Comparison of ENCODE assay signal across 8 cellular contexts in genomic region chr3:197942956-197943556, GRCh38. TPM values are rescaled to one million over a fixed set of nuclear protein-coding genes. Genes with fewer than 3 reads are reported as not detected.
DNase-seq lines count a peak whose midpoint lies in the region; ATAC-seq and TF ChIP-seq lines count a peak whose summit lies in the region.

No MANE protein-coding gene starts in this region.

- H3K9me3 Mint-ChIP-seq in activated T-helper 2 cell treated with anti-CD3 and anti-CD28 coated beads, Interferon-gamma antibody, Interleukin-2, Interleukin-4, amounts not matched to agents 10 μg/mL and 5 μg/mL and 100 μg/mL, durations not matched to agents 14 hours and 24 hours and 36 hours: no peaks in the 10 kb centered on the region

- no peaks in the 10 kb centered on the region for H3K27me3 Mint-ChIP-seq in activated T-helper 2 cell treated with anti-CD3 and anti-CD28 coated beads, Interferon-gamma antibody, Interleukin-2, Interleukin-4, amounts not matched to agents 10 μg/mL and 5 μg/mL and 100 μg/mL, durations not matched to agents 14 hours and 24 hours and 36 hours (ENCODE audit: low read depth)

- peaks cover 6% of the 10 kb centered on the region for H3K4me1 Mint-ChIP-seq in activated T-helper 2 cell treated with anti-CD3 and anti-CD28 coated beads, Interferon-gamma antibody, Interleukin-2, Interleukin-4, amounts not matched to agents 10 μg/mL and 5 μg/mL and 100 μg/mL, durations not matched to agents 14 hours and 24 hours and 36 hours (ENCODE audit: low read depth)

- H3K79me2 ChIP-seq in Karpas-422 (ENCODE audit: low read length): no peaks in the 10 kb centered on the region

- intact Hi-C loops in sciatic nerve (cut with DNase I): no loop called here
- intact Hi-C loops in activated T-helper 2 cell treated with anti-CD3 and anti-CD28 coated beads, Interferon-gamma antibody, Interleukin-2, Interleukin-4, amounts not matched to agents 10 μg/mL and 5 μg/mL and 100 μg/mL, durations not matched to agents 14 hours and 24 hours and 36 hours (cut with micrococcal nuclease): loop anchor here (1.0 kb wide), 1 partner anchor 37 kb away; no protein-coding TSS in a partner anchor

- peaks cover 10% of the 10 kb centered on the region for H3K4me1 ChIP-seq in Karpas-422 (ENCODE audit: low read length)

- no peaks in the 10 kb centered on the region for H3K9me2 ChIP-seq in Karpas-422 (replicated peaks; ENCODE audit: insufficient read depth, low read length)

- no peaks in the 10 kb centered on the region for H3K9me3 ChIP-seq in Karpas-422 (ENCODE audit: low read length)

- no peak overlapping the region for H3K4me3 Mint-ChIP-seq in activated T-helper 2 cell treated with anti-CD3 and anti-CD28 coated beads, Interferon-gamma antibody, Interleukin-2, Interleukin-4, amounts not matched to agents 10 μg/mL and 5 μg/mL and 100 μg/mL, durations not matched to agents 14 hours and 24 hours and 36 hours (ENCODE audit: low read depth)

- no peak overlapping the region for H3K4me2 ChIP-seq in Karpas-422 (ENCODE audit: low read depth, low read length, poor library complexity, severe bottlenecking)

- no peak overlapping the region for H3K27ac Mint-ChIP-seq in activated T-helper 2 cell treated with anti-CD3 and anti-CD28 coated beads, Interferon-gamma antibody, Interleukin-2, Interleukin-4, amounts not matched to agents 10 μg/mL and 5 μg/mL and 100 μg/mL, durations not matched to agents 14 hours and 24 hours and 36 hours

- no peak overlapping the region for H3K9ac ChIP-seq in Karpas-422 (ENCODE audit: low read length)

- ATAC-seq in sciatic nerve: peak; percentile 34

- no peaks in the 10 kb centered on the region for H3K36me3 ChIP-seq in Karpas-422 (ENCODE audit: insufficient read depth, low read length)

- TF ChIP-seq CTCF in 22Rv1 (IDR thresholded peaks at IDR 0.05) (peak; percentile 83), fibroblast of the aortic adventitia (IDR thresholded peaks at IDR 0.05; ENCODE audit: insufficient read depth, low read length) (peak; percentile 90)

- H3K27ac ChIP-seq in 22Rv1 (no peak overlapping the region), Karpas-422 (ENCODE audit: low read length) (no peak overlapping the region)

- H3K4me3 ChIP-seq in Karpas-422 (ENCODE audit: low read length): no peak overlapping the region
- H3K4me3 ChIP-seq in fibroblast of the aortic adventitia (ENCODE audit: low read depth, low read length): no peak overlapping the region

- H2AFZ ChIP-seq in Karpas-422 (ENCODE audit: low read length): no peak overlapping the region

- H3K27me3 ChIP-seq in Karpas-422 (ENCODE audit: low read length): no peaks in the 10 kb centered on the region

- peaks cover 8% of the 10 kb centered on the region for H3K36me3 Mint-ChIP-seq in activated T-helper 2 cell treated with anti-CD3 and anti-CD28 coated beads, Interferon-gamma antibody, Interleukin-2, Interleukin-4, amounts not matched to agents 10 μg/mL and 5 μg/mL and 100 μg/mL, durations not matched to agents 14 hours and 24 hours and 36 hours (ENCODE audit: low read depth)

- DNase-seq in DMS53 treated with DMSO at 0.1 percent for 48 hours (lab: John Stamatoyannopoulos, UW; ENCODE audit: unreplicated experiment) (peak; percentile 9), Karpas-422 (peak; percentile 88), SW480 (ENCODE audit: low spot score) (peak; percentile 61), fibroblast of the aortic adventitia (ENCODE audit: low read depth) (peak; percentile 69), sciatic nerve (ENCODE audit: low spot score) (no peak), LoVo (ENCODE audit: low spot score) (no peak)
- DNase-seq in activated T-helper 2 cell treated with anti-CD3 and anti-CD28 coated beads, Interferon-gamma antibody, Interleukin-2, Interleukin-4, amounts not matched to agents 10 μg/mL and 5 μg/mL and 100 μg/mL, durations not matched to agents 14 hours and 24 hours and 36 hours (ENCODE audit: low spot score): no peak

- H4K20me1 ChIP-seq in Karpas-422 (ENCODE audit: insufficient read depth, low read depth, low read length): no peaks in the 10 kb centered on the region

RNA-seq across cellular contexts. Expression of gene RPL35A, which starts 6.9 kb away (rescaled TPM):
- 2,222 and 2,264 TPM in 2 replicates for total RNA-seq in Karpas-422 (2014; rRNA removed; shearing (Covaris generic); ENCODE audit: low replicate concordance)
- 212 and 1,042 TPM in 2 replicates for total RNA-seq in fibroblast of the aortic adventitia (ENCODE audit: low replicate concordance)
- total RNA-seq in sciatic nerve: 724 TPM
- 1,338 and 1,363 TPM in 2 replicates for total RNA-seq in activated T-helper 2 cell treated with anti-CD3 and anti-CD28 coated beads, Interferon-gamma antibody, Interleukin-2, Interleukin-4, amounts not matched to agents 10 μg/mL and 5 μg/mL and 100 μg/mL, durations not matched to agents 14 hours and 24 hours and 36 hours

RNA-seq across cellular contexts. Expression of gene LMLN, which starts 17.0 kb away (rescaled TPM):
- total RNA-seq in Karpas-422 (2014; rRNA removed; shearing (Covaris generic); ENCODE audit: low replicate concordance): 2.8 and 7.8 TPM in 2 replicates
- total RNA-seq in fibroblast of the aortic adventitia (ENCODE audit: low replicate concordance) (9.2 and 18.1 TPM in 2 replicates), sciatic nerve (12.2 TPM)
- 4.3 and 4.4 TPM in 2 replicates for total RNA-seq in activated T-helper 2 cell treated with anti-CD3 and anti-CD28 coated beads, Interferon-gamma antibody, Interleukin-2, Interleukin-4, amounts not matched to agents 10 μg/mL and 5 μg/mL and 100 μg/mL, durations not matched to agents 14 hours and 24 hours and 36 hours

Comparison
In these comparisons a context has a peak if more than half of its experiments do, and no peak if none do; other contexts are left out.
1. DNase-seq: peak in DMS53 treated with DMSO at 0.1 percent for 48 hours (single experiment), Karpas-422 (single experiment), SW480 (single experiment) and fibroblast of the aortic adventitia (single experiment); none in sciatic nerve (single experiment), activated T-helper 2 cell treated with anti-CD3 and anti-CD28 coated beads, Interferon-gamma antibody, Interleukin-2, Interleukin-4, amounts not matched to agents 10 μg/mL and 5 μg/mL and 100 μg/mL, durations not matched to agents 14 hours and 24 hours and 36 hours (single experiment) and LoVo (single experiment).